ENCODE assay signal across 8 cellular contexts in genomic region chr3:40456279-40456939, GRCh38. TPM values are rescaled to one million over a fixed set of nuclear protein-coding genes. Genes with fewer than 3 reads are reported as not detected.
DNase-seq lines count a peak whose midpoint lies in the region; ATAC-seq and TF ChIP-seq lines count a peak whose summit lies in the region.

No MANE protein-coding gene starts in this region.

- no peak for TF ChIP-seq EP300 in ovary (IDR thresholded peaks at IDR 0.05)

- intact Hi-C loops in Calu3 (cut with micrococcal nuclease; ENCODE audit: unreplicated experiment) (no loop called here), ovary (cut with DNase I) (loop anchor here in 3 of 4 donors (5.0 to 10.0 kb wide), 3 partner anchors 132 to 149 kb away; partner anchors contain the start of gene EIF1B (in 1 of the 3))

- H3K4me3 Mint-ChIP-seq in Calu3 (ENCODE audit: low read depth, unreplicated experiment), result peak overlapping the region; percentile 86

- peaks cover 69% of the 10 kb centered on the region for H3K36me3 Mint-ChIP-seq in Calu3 (ENCODE audit: insufficient read depth, unreplicated experiment)

- POLR2A ChIA-PET in RWPE1 (lab: Yijun Ruan, JAX; ENCODE audit: low non-redundant PET), result interaction anchor here (1.1 kb wide), 1 partner anchor 68 kb away, joined by 3 read pairs; the partner anchor contains the start of gene ZNF621

- peak overlapping the region; percentile 49 to 85 for H3K4me3 ChIP-seq in esophagus (ENCODE audit: low read depth in 1 of 2, low read length in 2 of 2)
- peak overlapping the region; percentile 99 for H3K4me3 ChIP-seq in ovary

- peak overlapping the region; percentile 68 for H3K27ac ChIP-seq in RWPE1
- peak overlapping the region in 1 of 2 donors; percentile 80 for H3K27ac ChIP-seq in esophagus (ENCODE audit: low read depth in 2 of 2, low read length in 1 of 2)
- peak overlapping the region in 1 of 2 donors; percentile 74 for H3K27ac ChIP-seq in ovary

- 53 to 58% methylated on average over 29 of the region's 29 CpGs for WGBS in esophagus, 2 donors
- 46 to 59% (median 52%) methylated on average over 29 of the region's 29 CpGs for WGBS in ovary, 3 donors

- no peak for TF ChIP-seq POLR2A in ovary (IDR thresholded peaks at IDR 0.05)

- H3K27me3 ChIP-seq in esophagus (ENCODE audit: control insufficient read depth in 1 of 2, insufficient read depth in 2 of 2, low read length in 2 of 2) (no peaks in the 10 kb centered on the region), ovary (no peaks in the 10 kb centered on the region)

- TF ChIP-seq CTCF in Calu3 (IDR thresholded peaks at IDR 0.05; ENCODE audit: unreplicated experiment) (no peak), RWPE1 (conservative IDR thresholded peaks at IDR 0.05; ENCODE audit: low read depth) (no peak), ovary (IDR thresholded peaks at IDR 0.05) (no peak)

- peaks cover 23% of the 10 kb centered on the region for H3K4me1 Mint-ChIP-seq in Calu3 (ENCODE audit: low read depth, unreplicated experiment)

- TSS peak; percentile 92 for BruUV-seq in Calu3 (replicated peaks; lab: Mats Ljungman, UMichigan)

- peak overlapping the region; percentile 90 for H3K27ac Mint-ChIP-seq in Calu3 (ENCODE audit: unreplicated experiment)

- CTCF ChIA-PET in Calu3 (lab: Charles Lee) (no interaction called here), RWPE1 (lab: Yijun Ruan, JAX) (no interaction called here)

- no peaks in the 10 kb centered on the region for H3K9me3 Mint-ChIP-seq in Calu3 (ENCODE audit: low read depth, unreplicated experiment)

- H3K27me3 Mint-ChIP-seq in Calu3 (ENCODE audit: unreplicated experiment), result no peaks in the 10 kb centered on the region

- peaks cover 4 to 11% of the 10 kb centered on the region in 2 donors for H3K36me3 ChIP-seq in esophagus (ENCODE audit: control insufficient read depth in 2 of 2, insufficient read depth in 2 of 2, low read length in 1 of 2)
- H3K36me3 ChIP-seq in ovary, result no peaks in the 10 kb centered on the region

- no peak for ATAC-seq in HG02610 (IDR thresholded peaks at IDR 0.05; ENCODE audit: unreplicated experiment)

- H3K9me3 ChIP-seq in esophagus (ENCODE audit: control insufficient read depth in 2 of 2, insufficient read depth in 1 of 2, low read depth in 1 of 2, low read length in 1 of 2), result no peaks in the 10 kb centered on the region
- H3K9me3 ChIP-seq in ovary, result no peaks in the 10 kb centered on the region

- peaks cover 2 to 6% of the 10 kb centered on the region in 2 donors for H3K4me1 ChIP-seq in esophagus (ENCODE audit: control insufficient read depth in 2 of 2, insufficient read depth in 2 of 2, low read length in 1 of 2)
- peaks cover 9% of the 10 kb centered on the region for H3K4me1 ChIP-seq in ovary (ENCODE audit: insufficient read depth)

- DNase-seq in Calu3 (no peak), RWPE1 (ENCODE audit: low spot score) (no peak), ovary (peak in 4 of 5 donors; percentile 26 to 43 (median 38)), NCI-H526 (lab: John Stamatoyannopoulos, UW) (no peak), GM19238 (ENCODE audit: insufficient read length, low spot score) (no peak), NCI-H146 treated with DMSO at 0.1 percent for 48 hours (lab: John Stamatoyannopoulos, UW; ENCODE audit: unreplicated experiment) (no peak)

RNA-seq across cellular contexts. Expression of gene RPL14, which starts 0.7 kb away (rescaled TPM):
- total RNA-seq in Calu3 (2022) (1,147 and 1,349 TPM in 2 replicates), ovary (1,000 to 10,000 TPM in 5 of 7 donors, 100 to 1,000 TPM in 2; 668 to 4,413 (median 2,836) TPM)
- polyA plus RNA-seq in esophagus (1,000 to 10,000 TPM; 1,289 to 1,675 TPM), ovary (1,000 to 10,000 TPM; 1,943 to 2,259 TPM)

RNA-seq across cellular contexts. Expression of gene ZNF619, which starts 20.5 kb away (rescaled TPM):
- 8.3 and 8.4 TPM in 2 replicates for total RNA-seq in Calu3 (2022)
- 1 to 10 TPM in 1 of 2 donors, under 1 TPM in 1; 0.84 to 1.1 TPM for polyA plus RNA-seq in esophagus
- total RNA-seq in ovary, result 1 to 10 TPM; 2.1 to 9.3 (median 6.5) TPM
- polyA plus RNA-seq in ovary, result 1 to 10 TPM; 2.3 to 9.2 TPM

RNA-seq across cellular contexts. Expression of gene ZNF620, which starts 49.4 kb away (rescaled TPM):
- 11.3 and 13.6 TPM in 2 replicates for total RNA-seq in Calu3 (2022)
- under 1 TPM; 0.52 to 0.57 TPM for polyA plus RNA-seq in esophagus
- total RNA-seq in ovary, result 1 to 10 TPM; 1.4 to 4.2 (median 3.8) TPM
- polyA plus RNA-seq in ovary, result 1 to 10 TPM; 2.0 to 3.1 TPM

Comparison
In these comparisons a context has a peak if more than half of its experiments do, and no peak if none do; other contexts are left out.
1. DNase-seq: peak in ovary (4 of 5); none in Calu3 (single experiment), RWPE1 (single experiment), NCI-H526 (0 of 2), GM19238 (single experiment) and NCI-H146 treated with DMSO at 0.1 percent for 48 hours (single experiment).